In genomic region chr1:24289937-24290595, GRCh38 we compare ENCODE assay signal across 10 cellular contexts. TPM values are rescaled to one million over a fixed set of nuclear protein-coding genes. Genes with fewer than 3 reads are reported as not detected.
A peak's percentile ranks its signal among the peaks of the same experiment; 100 is the strongest.
DNase-seq lines count a peak whose midpoint lies in the region; ATAC-seq, FAIRE-seq and TF ChIP-seq lines count a peak whose summit lies in the region.
"Had no signal": no experiment of that assay in that cellular context is flagged by ENCODE, and none has a peak within 500 bp of the region (broad histone marks: within the 10 kb centered on the region; RNA-seq: fewer than 3 reads in every experiment).

No MANE protein-coding gene starts in this region.

- ATAC-seq in A549 (peak; percentile 51 to 76; a peak in 5 of 6 replicates), left colon (peak; percentile 94), aorta (ENCODE audit: low FRiP score) (peak; percentile 78), GM21526 (IDR thresholded peaks at IDR 0.05; ENCODE audit: low FRiP score, unreplicated experiment) (no peak), GM18520 (IDR thresholded peaks at IDR 0.05; ENCODE audit: unreplicated experiment) (no peak)

- WGBS in A549 (ENCODE audit: missing lambda C conversion rate), result 15% methylated on average over 13 of the region's 15 CpGs
- WGBS in aorta, 2 donors, result 30 to 33% methylated on average over 15 of the region's 15 CpGs

- no peaks in the 10 kb centered on the region for H3K9me3 ChIP-seq in A549
- no peaks in the 10 kb centered on the region for H3K9me3 ChIP-seq in aorta (ENCODE audit: control insufficient read depth, low read length)
- H3K9me3 ChIP-seq: neutrophil had no signal

- no peaks in the 10 kb centered on the region for H3K27me3 ChIP-seq in aorta (ENCODE audit: control insufficient read depth in 1 of 2, insufficient read depth in 2 of 2, low read length in 1 of 2)
- H3K27me3 ChIP-seq: neutrophil had no signal

- DNase-seq in A549 (ENCODE audit: low read depth in 1 of 2, low spot score in 1 of 2), result peak; percentile 51 to 88
- DNase-seq in NB4 (ENCODE audit: low read depth), result peak; percentile 23
- DNase-seq in astrocyte of the hippocampus (ENCODE audit: low read depth, low spot score), result peak; percentile 96
- peak; percentile 82 to 83 for DNase-seq in left colon
- peak; percentile 93 to 94 for DNase-seq in aorta
- DNase-seq in activated CD4-positive, alpha-beta T cell treated with anti-CD3 and anti-CD28 coated beads, Interleukin-2, amount 50 U/mL, for 1 hour, result no peak
- DNase-seq: DND-41 had no signal

- peaks cover 58% of the 10 kb centered on the region for H3K4me1 ChIP-seq in A549
- peaks cover 0 to 2% of the 10 kb centered on the region in 2 donors for H3K4me1 ChIP-seq in aorta (ENCODE audit: control insufficient read depth in 1 of 2, insufficient read depth in 2 of 2, low read length in 2 of 2)

- POLR2A ChIA-PET in A549 (lab: Yijun Ruan, JAX), result no interaction called here

- H3K27ac ChIP-seq in A549 (peak overlapping the region; percentile 68 to 86), aorta (ENCODE audit: low read depth in 1 of 2, low read length in 2 of 2) (no peak overlapping the region)
- H3K27ac ChIP-seq: neutrophil had no signal

- intact Hi-C loops in left colon (cut with DNase I, micrococcal nuclease), result no loop called here
- intact Hi-C loops in aorta (cut with DNase I), result no loop called here

- TF ChIP-seq EP300 in A549 (IDR thresholded peaks at IDR 0.05), result no peak

- H3K4me3 ChIP-seq in A549 (no peak overlapping the region), NB4 (ENCODE audit: low read depth, low read length) (no peak overlapping the region), aorta (ENCODE audit: low read length in 2 of 2) (no peak overlapping the region)

- CTCF ChIA-PET in A549 (lab: Yijun Ruan, JAX), result interaction anchor here (0.6 to 7.8 kb wide), 7 partner anchors 11 to 102 kb away, joined by 3 to 52 read pairs (median 4); no protein-coding TSS in a partner anchor

- no peak for TF ChIP-seq RAD21 in A549 (conservative IDR thresholded peaks at IDR 0.05 in 1 of 2, IDR thresholded peaks at IDR 0.05 in 1 of 2)

- no peak for TF ChIP-seq POLR2A in A549 (IDR thresholded peaks at IDR 0.05; ENCODE audit: low read length)
- TF ChIP-seq POLR2A in NB4 (IDR thresholded peaks at IDR 0.05; ENCODE audit: extremely low read depth, insufficient read length), result no peak

- no peak for FAIRE-seq in A549 (lab: Jason Lieb, UNC)

- peak overlapping the region; percentile 47 for H3K4me2 ChIP-seq in A549

- no peaks in the 10 kb centered on the region for H3K36me3 ChIP-seq in aorta (ENCODE audit: control insufficient read depth in 1 of 2, insufficient read depth in 2 of 2, low read length in 1 of 2)
- H3K36me3 ChIP-seq: neutrophil had no signal

- TF ChIP-seq CTCF in A549 (IDR thresholded peaks at IDR 0.05) (no peak), NB4 (IDR thresholded peaks at IDR 0.05; ENCODE audit: low read depth, low read length) (no peak)

TF ChIP-seq in A549, 52 proteins besides CTCF, POLR2A, EP300 and RAD21:
- TF ChIP-seq POLR2AphosphoS2 (conservative IDR thresholded peaks at IDR 0.05; ENCODE audit: low read length) (no peak), GATA3 (IDR thresholded peaks at IDR 0.05; ENCODE audit: borderline replicate concordance) (peak; percentile 44; the same call in 1 of the 2 replicates), FOXS1 (CRISPR knock-in tag; IDR thresholded peaks at IDR 0.05) (no peak), MYC (IDR thresholded peaks at IDR 0.05; ENCODE audit: borderline replicate concordance, low read length) (no peak), JUN (IDR thresholded peaks at IDR 0.05) (0 out of 5 replicates have a peak, but pooled peaks of 1 of the 2 experiments have one; percentile 22), ZSCAN20 (CRISPR knock-in tag; IDR thresholded peaks at IDR 0.05) (no peak), JUNB (IDR thresholded peaks at IDR 0.05) (no peak), CBX2 (IDR thresholded peaks at IDR 0.05; ENCODE audit: borderline replicate concordance, low read depth) (no peak), RFX5 (IDR thresholded peaks at IDR 0.05) (no peak), ZC3H11A (IDR thresholded peaks at IDR 0.05) (no peak), ESRRA (IDR thresholded peaks at IDR 0.05; ENCODE audit: borderline replicate concordance, low read length) (no peak), MAZ (IDR thresholded peaks at IDR 0.05; ENCODE audit: borderline replicate concordance, low read depth, low read length) (no peak), ATOH8 (CRISPR knock-in tag; IDR thresholded peaks at IDR 0.05; ENCODE audit: low read depth) (no peak), HOXB5 (CRISPR knock-in tag; IDR thresholded peaks at IDR 0.05) (no peak), ZNF302 (CRISPR knock-in tag; IDR thresholded peaks at IDR 0.05) (no peak), NFE2L2 (conservative IDR thresholded peaks at IDR 0.05; ENCODE audit: low read length) (no peak), SREBF2 (IDR thresholded peaks at IDR 0.05) (no peak), MAFK (IDR thresholded peaks at IDR 0.05; ENCODE audit: partially characterized antibody) (peak; percentile 75), TFCP2L1 (CRISPR knock-in tag; IDR thresholded peaks at IDR 0.05) (no peak), SMC3 (IDR thresholded peaks at IDR 0.05) (0 out of 3 replicates have a peak, but pooled peaks have one; percentile 5)
- TF ChIP-seq, protein P1, sequence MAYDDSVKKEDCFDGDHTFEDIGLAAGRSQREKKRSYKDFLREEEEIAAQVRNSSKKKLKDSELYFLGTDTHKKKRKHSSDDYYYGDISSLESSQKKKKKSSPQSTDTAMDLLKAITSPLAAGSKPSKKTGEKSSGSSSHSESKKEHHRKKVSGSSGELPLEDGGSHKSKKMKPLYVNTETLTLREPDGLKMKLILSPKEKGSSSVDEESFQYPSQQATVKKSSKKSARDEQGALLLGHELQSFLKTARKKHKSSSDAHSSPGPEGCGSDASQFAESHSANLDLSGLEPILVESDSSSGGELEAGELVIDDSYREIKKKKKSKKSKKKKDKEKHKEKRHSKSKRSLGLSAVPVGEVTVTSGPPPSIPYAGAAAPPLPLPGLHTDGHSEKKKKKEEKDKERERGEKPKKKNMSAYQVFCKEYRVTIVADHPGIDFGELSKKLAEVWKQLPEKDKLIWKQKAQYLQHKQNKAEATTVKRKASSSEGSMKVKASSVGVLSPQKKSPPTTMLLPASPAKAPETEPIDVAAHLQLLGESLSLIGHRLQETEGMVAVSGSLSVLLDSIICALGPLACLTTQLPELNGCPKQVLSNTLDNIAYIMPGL (CRISPR knock-in tag; IDR thresholded peaks at IDR 0.05; ENCODE audit: borderline replicate concordance), result no peak
- TF ChIP-seq, protein P2, sequence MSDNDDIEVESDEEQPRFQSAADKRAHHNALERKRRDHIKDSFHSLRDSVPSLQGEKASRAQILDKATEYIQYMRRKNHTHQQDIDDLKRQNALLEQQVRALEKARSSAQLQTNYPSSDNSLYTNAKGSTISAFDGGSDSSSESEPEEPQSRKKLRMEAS (IDR thresholded peaks at IDR 0.05), result peak; percentile 46

RNA-seq across cellular contexts. Expression of gene GRHL3, which starts 29.1 kb away (rescaled TPM):
- 1.6 and 2.5 TPM in 2 replicates for polyA plus RNA-seq in A549 (2011; rRNA removed)
- 1.2 and 1.4 TPM in 2 replicates for polyA plus RNA-seq in A549 (2012; cell fraction: cytosol; rRNA removed)
- polyA plus RNA-seq in A549 (2012; cell fraction: nucleus; rRNA removed), result 1.2 and 1.8 TPM in 2 replicates
- polyA plus RNA-seq in A549 (2017; fragmentation: RNase III; extraction: RNeasy Plus Mini Kit Qiagen cat#74134 plus additional on column Dnase treatment), result 0.58 to 0.71 TPM (median 0.59 TPM) in 3 replicates
- 0.68 and 1.2 TPM in 2 replicates for polyA minus RNA-seq in A549 (2011; rRNA and poly(A)+ RNA removed)
- total RNA-seq in left colon, result under 1 TPM in 1 of 2 donors, not detected in 1; 0.45 TPM
- not detected for total RNA-seq in aorta
- polyA plus RNA-seq in aorta, result under 1 TPM in 1 of 2 donors, not detected in 1; 0.08 TPM

Comparison
In these comparisons a context has a peak if more than half of its experiments do, and no peak if none do; other contexts are left out.
1. ATAC-seq: peak in A549 (2 of 2), left colon (single experiment) and aorta (single experiment); none in GM21526 (single experiment) and GM18520 (single experiment).
2. H3K27ac ChIP-seq: peak in A549 (2 of 2); none in aorta (0 of 2).